ENCODE assay signal across 8 cellular contexts in genomic region chr17:57852041-57852954, GRCh38. TPM values are rescaled to one million over a fixed set of nuclear protein-coding genes. Genes with fewer than 3 reads are reported as not detected.
DNase-seq lines count a peak whose midpoint lies in the region; ATAC-seq and TF ChIP-seq lines count a peak whose summit lies in the region.

No MANE protein-coding gene starts in this region.

- peaks cover 15 to 27% of the 10 kb centered on the region in 2 experiments for H3K79me1 ChIP-seq in IMR-90 (ENCODE audit: low read depth in 1 of 2, low read length in 2 of 2)

- H2AK9ac ChIP-seq in IMR-90 (replicated peaks; ENCODE audit: low read depth, low read length, poor library complexity): no peak overlapping the region

- no peak overlapping the region for H2BK20ac ChIP-seq in IMR-90 (ENCODE audit: low read depth, low read length)

- no peak for TF ChIP-seq EP300 in ovary (IDR thresholded peaks at IDR 0.05)

- peak overlapping the region; percentile 6 for H4K91ac ChIP-seq in IMR-90 (ENCODE audit: insufficient read depth, low read depth, low read length)

- TF ChIP-seq RAD21 in IMR-90 (IDR thresholded peaks at IDR 0.05; ENCODE audit: low read length): no peak

- H3K9ac ChIP-seq in IMR-90 (ENCODE audit: low read depth, low read length): no peak overlapping the region

- H2AK5ac ChIP-seq in IMR-90 (ENCODE audit: low read depth, low read length): no peak overlapping the region; the same call in 1 of the 2 replicates

- POLR2A ChIA-PET in CD4-positive, alpha-beta memory T cell (lab: Charles Lee; ENCODE audit: partially characterized antibody): interaction anchor here (0.7 to 3.5 kb wide), 5 partner anchors 9 to 155 kb away, joined by 3 to 64 read pairs (median 8); partner anchors contain the start of genes SRSF1 and VEZF1
- POLR2A ChIA-PET in IMR-90 (lab: Charles Lee; ENCODE audit: unreplicated experiment): no interaction called here

- peak overlapping the region in 6 of 8 donors; percentile 53 to 80 (median 74) for H3K4me3 Mint-ChIP-seq in CD4-positive, alpha-beta memory T cell
- H3K4me3 Mint-ChIP-seq in effector memory CD8-positive, alpha-beta T cell: peak overlapping the region in 1 of 2 donors; percentile 90

- H3K27ac ChIP-seq in CD4-positive, alpha-beta memory T cell (ENCODE audit: low read depth, low read length): no peak overlapping the region
- H3K27ac ChIP-seq in IMR-90 (ENCODE audit: insufficient read depth, low read length) (no peak overlapping the region), esophagus (ENCODE audit: low read depth in 2 of 2, low read length in 1 of 2) (peak overlapping the region; percentile 29 to 78), ovary (peak overlapping the region; percentile 23 to 91)

- no peak for TF ChIP-seq POLR2A in IMR-90 (IDR thresholded peaks at IDR 0.05; ENCODE audit: low read depth, low read length)
- no peak for TF ChIP-seq POLR2A in ovary (IDR thresholded peaks at IDR 0.05)

- no TSS peak for BruUV-seq in IMR-90 (replicated peaks; lab: Mats Ljungman, UMichigan)

- H3K56ac ChIP-seq in IMR-90 (ENCODE audit: extremely low read depth, insufficient read depth, low read length): no peak overlapping the region; the same call in 1 of the 2 replicates

- no peak for ATAC-seq in IMR-90 (ENCODE audit: low read depth)
- ATAC-seq in effector memory CD8-positive, alpha-beta T cell (replicated peaks): no peak

- H3K36me3 Mint-ChIP-seq in CD4-positive, alpha-beta memory T cell: peaks cover 0 to 13% of the 10 kb centered on the region in 2 donors
- H3K36me3 Mint-ChIP-seq in effector memory CD8-positive, alpha-beta T cell (ENCODE audit: insufficient read depth): peaks cover 27% of the 10 kb centered on the region

- peaks cover 22 to 45% (median 30%) of the 10 kb centered on the region in 4 donors for H3K4me1 Mint-ChIP-seq in CD4-positive, alpha-beta memory T cell
- peaks cover 26 to 27% of the 10 kb centered on the region in 2 donors for H3K4me1 Mint-ChIP-seq in effector memory CD8-positive, alpha-beta T cell (ENCODE audit: low read depth in 2 of 2)

- no peaks in the 10 kb centered on the region for H3K27me3 Mint-ChIP-seq in CD4-positive, alpha-beta memory T cell
- no peaks in the 10 kb centered on the region for H3K27me3 Mint-ChIP-seq in effector memory CD8-positive, alpha-beta T cell

- peak overlapping the region; percentile 2; the same call in 1 of the 2 replicates for H4K5ac ChIP-seq in IMR-90 (ENCODE audit: low read depth, low read length)

- no peak for TF ChIP-seq CTCF in IMR-90 (conservative IDR thresholded peaks at IDR 0.05; ENCODE audit: low read depth, low read length)
- no peak for TF ChIP-seq CTCF in ovary (IDR thresholded peaks at IDR 0.05)

- 17% methylated on average over 1 of the region's 10 CpGs; no CpG with 5 or more reads in 1 of the 2 experiments for WGBS in IMR-90 (ENCODE audit: extremely low coverage in 2 of 2, insufficient read length in 1 of 2), 2 experiments
- WGBS in esophagus, 2 donors: 49 to 68% methylated on average over 10 of the region's 10 CpGs
- 46 to 53% (median 48%) methylated on average over 10 of the region's 10 CpGs for WGBS in ovary, 3 donors

- no peak overlapping the region for H3K23ac ChIP-seq in IMR-90 (ENCODE audit: low read depth, low read length)

- peak overlapping the region; percentile 16 for H2AFZ ChIP-seq in IMR-90 (replicated peaks; ENCODE audit: low read length, poor library complexity)

- dilution Hi-C loops in IMR-90 (cut with HindIII; ENCODE audit: low sequenced_read_pairs, unreplicated experiment): loop anchor here (25.0 kb wide), 1 partner anchor 135 kb away; the partner anchor contains the start of gene VEZF1

- H3K4me1 ChIP-seq in CD4-positive, alpha-beta memory T cell (ENCODE audit: insufficient read depth, low read length): peaks cover 32% of the 10 kb centered on the region
- H3K4me1 ChIP-seq in IMR-90 (ENCODE audit: control insufficient read depth, insufficient read depth, low read length): peaks cover 10% of the 10 kb centered on the region
- H3K4me1 ChIP-seq in esophagus (ENCODE audit: control insufficient read depth in 2 of 2, insufficient read depth in 2 of 2, low read length in 1 of 2): peaks cover 4 to 7% of the 10 kb centered on the region in 2 donors
- peaks cover 18% of the 10 kb centered on the region for H3K4me1 ChIP-seq in ovary (ENCODE audit: insufficient read depth)

- no peak overlapping the region for H3K4me2 ChIP-seq in IMR-90 (ENCODE audit: low read depth, low read length)

- no peak for DNase-seq in CD4-positive, alpha-beta memory T cell
- DNase-seq in IMR-90 (no peak), ovary (no peak), NCI-H1105 treated with DMSO at 0.1 percent for 48 hours (lab: John Stamatoyannopoulos, UW) (no peak), NCI-H1417 treated with DMSO at 0.1 percent for 48 hours (lab: John Stamatoyannopoulos, UW) (no peak), NCI-H2227 (lab: John Stamatoyannopoulos, UW; ENCODE audit: unreplicated experiment) (no peak)
- no peak for DNase-seq in effector memory CD8-positive, alpha-beta T cell

- peak overlapping the region in 1 of 2 experiments; percentile 53; a peak in 1 of 4 replicates for H4K8ac ChIP-seq in IMR-90 (ENCODE audit: low read depth in 2 of 2, low read length in 2 of 2)

- no peaks in the 10 kb centered on the region for H3K27me3 ChIP-seq in CD4-positive, alpha-beta memory T cell (ENCODE audit: insufficient read depth, low read length)
- no peaks in the 10 kb centered on the region for H3K27me3 ChIP-seq in IMR-90 (ENCODE audit: control insufficient read depth, insufficient read depth, low read length)
- no peaks in the 10 kb centered on the region for H3K27me3 ChIP-seq in esophagus (ENCODE audit: control insufficient read depth in 1 of 2, insufficient read depth in 2 of 2, low read length in 2 of 2)
- H3K27me3 ChIP-seq in ovary: no peaks in the 10 kb centered on the region

- H3K36me3 ChIP-seq in CD4-positive, alpha-beta memory T cell (ENCODE audit: insufficient read depth, low read length): no peaks in the 10 kb centered on the region
- H3K36me3 ChIP-seq in IMR-90 (ENCODE audit: control insufficient read depth, insufficient read depth, low read length): no peaks in the 10 kb centered on the region
- H3K36me3 ChIP-seq in esophagus (ENCODE audit: control insufficient read depth in 2 of 2, insufficient read depth in 2 of 2, low read length in 1 of 2): no peaks in the 10 kb centered on the region
- H3K36me3 ChIP-seq in ovary: no peaks in the 10 kb centered on the region

- 0 out of 2 replicates have a peak overlapping the region, but pooled peaks have one; percentile 14 for H3K14ac ChIP-seq in IMR-90 (replicated peaks; ENCODE audit: low read depth, low read length)

- H3K9me3 Mint-ChIP-seq in CD4-positive, alpha-beta memory T cell: no peaks in the 10 kb centered on the region
- H3K9me3 Mint-ChIP-seq in effector memory CD8-positive, alpha-beta T cell: no peaks in the 10 kb centered on the region

- intact Hi-C loops in CD4-positive, alpha-beta memory T cell (cut with micrococcal nuclease): loop anchor here (5.0 kb wide), 1 partner anchor 1255 kb away; the partner anchor contains the start of gene TRIM37
- intact Hi-C loops in IMR-90 (cut with micrococcal nuclease): no loop called here
- intact Hi-C loops in ovary (cut with DNase I): no loop called here

- CTCF ChIA-PET in CD4-positive, alpha-beta memory T cell (lab: Charles Lee; ENCODE audit: partially characterized antibody): interaction anchor here (1.7 to 13.2 kb wide), 3 partner anchors 8 to 146 kb away, joined by 3 to 202 read pairs (median 30); no protein-coding TSS in a partner anchor
- CTCF ChIA-PET in IMR-90 (lab: Yijun Ruan, JAX): interaction anchor here (0.6 kb wide), 1 partner anchor 765 kb away, joined by 4 read pairs; no protein-coding TSS in a partner anchor

- no peak overlapping the region for H2BK15ac ChIP-seq in IMR-90 (ENCODE audit: low read depth, low read length)

- H2BK120ac ChIP-seq in IMR-90 (ENCODE audit: low read depth, low read length): no peak overlapping the region

- H3K9me3 ChIP-seq in CD4-positive, alpha-beta memory T cell (ENCODE audit: control insufficient read depth in 1 of 2, low read length in 2 of 2): no peaks in the 10 kb centered on the region
- H3K9me3 ChIP-seq in IMR-90 (ENCODE audit: control insufficient read depth, insufficient read depth, low read length) (no peaks in the 10 kb centered on the region), esophagus (ENCODE audit: control insufficient read depth in 2 of 2, insufficient read depth in 1 of 2, low read depth in 1 of 2, low read length in 1 of 2) (no peaks in the 10 kb centered on the region), ovary (no peaks in the 10 kb centered on the region)

- H3K27ac Mint-ChIP-seq in CD4-positive, alpha-beta memory T cell: peak overlapping the region in 6 of 7 donors; percentile 32 to 98 (median 83)
- H3K27ac Mint-ChIP-seq in effector memory CD8-positive, alpha-beta T cell: peak overlapping the region in 1 of 2 donors; percentile 82

- peaks cover 7% of the 10 kb centered on the region; the same call in 1 of the 2 replicates for H3K9me1 ChIP-seq in IMR-90 (ENCODE audit: insufficient read depth, low read length)

- no peak overlapping the region for H2BK5ac ChIP-seq in IMR-90 (ENCODE audit: low read depth, low read length, poor library complexity, severe bottlenecking)

- in situ Hi-C loops in IMR-90 (cut with MboI; ENCODE audit: low sequenced_read_pairs): loop anchor here (25.0 kb wide), 1 partner anchor 485 kb away; the partner anchor contains the start of gene TSPOAP1

- H3K4me3 ChIP-seq in CD4-positive, alpha-beta memory T cell (ENCODE audit: low read length in 2 of 2): no peak overlapping the region
- no peak overlapping the region for H3K4me3 ChIP-seq in IMR-90 (ENCODE audit: insufficient read depth, low read depth, low read length)
- no peak overlapping the region for H3K4me3 ChIP-seq in esophagus (ENCODE audit: low read depth in 1 of 2, low read length in 2 of 2)
- H3K4me3 ChIP-seq in ovary: no peak overlapping the region

- H4K20me1 ChIP-seq in IMR-90 (ENCODE audit: insufficient read depth, low read length): no peaks in the 10 kb centered on the region

- 0 out of 2 replicates have a peak overlapping the region, but pooled peaks have one; percentile 12 for H3K4ac ChIP-seq in IMR-90 (ENCODE audit: low read depth, low read length)

- no peak overlapping the region for H3K18ac ChIP-seq in IMR-90 (ENCODE audit: low read depth, low read length)

TF ChIP-seq in IMR-90, 13 proteins besides CTCF, POLR2A, EP300 and RAD21 (continues in another document):
- TF ChIP-seq SMC3 (IDR thresholded peaks at IDR 0.05; ENCODE audit: low read depth, low read length) (no peak), MAFK (IDR thresholded peaks at IDR 0.05; ENCODE audit: low read depth, low read length) (no peak), RFX5 (IDR thresholded peaks at IDR 0.05; ENCODE audit: low read depth, low read length) (no peak), RCOR1 (IDR thresholded peaks at IDR 0.05; ENCODE audit: insufficient replicate concordance, low read length) (no peak)

RNA-seq across cellular contexts. Expression of gene MRPS23, which starts 2.5 kb away (rescaled TPM):
- 10 to 100 TPM; 28.7 to 29.5 TPM for total RNA-seq in CD4-positive, alpha-beta memory T cell
- polyA plus RNA-seq in CD4-positive, alpha-beta memory T cell: 10 to 100 TPM; 35.7 to 41.7 TPM
- total RNA-seq in IMR-90 (2012; rRNA removed): 37.3 and 41.7 TPM in 2 replicates
- 22.1 and 23.5 TPM in 2 replicates for polyA plus RNA-seq in IMR-90 (2012; rRNA removed)
- polyA plus RNA-seq in IMR-90 (2012; cell fraction: cytosol; rRNA removed): 22.4 and 35.2 TPM in 2 replicates
- polyA plus RNA-seq in IMR-90 (2012; cell fraction: nucleus; rRNA removed; ENCODE audit: low replicate concordance): 9.9 and 18.3 TPM in 2 replicates
- polyA plus RNA-seq in esophagus: 10 to 100 TPM in 1 of 2 donors, 1 to 10 TPM in 1; 6.5 to 29.2 TPM
- 10 to 100 TPM; 12.2 to 37.9 (median 31.2) TPM for total RNA-seq in ovary
- 10 to 100 TPM; 23.4 to 26.2 TPM for polyA plus RNA-seq in ovary

Comparison
In these comparisons a context has a peak if more than half of its experiments do, and no peak if none do; other contexts are left out.
1. H3K27ac ChIP-seq: peak in esophagus (2 of 2) and ovary (2 of 2); none in CD4-positive, alpha-beta memory T cell (single experiment) and IMR-90 (single experiment).